Comparison of ENCODE assay signal across 1 cellular context in the genomic region with DNA sequence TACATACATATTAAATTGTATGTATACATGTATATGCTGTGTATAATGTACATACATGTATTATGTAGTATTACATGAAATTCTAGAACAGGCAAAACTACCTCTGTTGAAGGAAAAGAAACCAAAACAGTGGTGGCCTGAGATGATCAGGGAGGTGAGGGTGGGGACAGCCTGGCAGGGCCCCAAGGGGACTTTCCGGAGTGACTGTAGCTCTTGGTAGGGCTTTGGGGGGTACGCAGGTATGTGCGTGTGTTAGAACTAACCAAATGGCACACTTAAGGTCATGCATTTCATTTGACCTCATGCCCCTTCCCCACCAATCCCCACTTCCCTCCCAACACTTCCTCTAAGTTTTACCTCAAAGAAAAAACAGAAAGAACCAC.
TF ChIP-seq lines count a peak whose summit lies in the region.

No MANE protein-coding gene starts in this region.

TF ChIP-seq in H1, 55 proteins besides CTCF, POLR2A, EP300 and RAD21:
- TF ChIP-seq CHD2 (IDR thresholded peaks at IDR 0.05; ENCODE audit: low read length) = no peak
- TF ChIP-seq NRF1 (IDR thresholded peaks at IDR 0.05; ENCODE audit: low read depth, low read length) = no peak
- TF ChIP-seq KDM5A (IDR thresholded peaks at IDR 0.05; ENCODE audit: low read length) = no peak
- no peak for TF ChIP-seq RNF2 (IDR thresholded peaks at IDR 0.05; ENCODE audit: borderline replicate concordance, low read depth, low read length, missing control alignments, poor library complexity, severe bottlenecking)
- no peak for TF ChIP-seq GABPA (IDR thresholded peaks at IDR 0.05; ENCODE audit: borderline replicate concordance, insufficient read depth, low read length)
- no peak for TF ChIP-seq TCF12 (IDR thresholded peaks at IDR 0.05; ENCODE audit: low read depth, low read length)
TF ChIP-seq in H1: peak in this region for 0.
